19 cellular contexts compared by ENCODE assay signal in the genomic region with DNA sequence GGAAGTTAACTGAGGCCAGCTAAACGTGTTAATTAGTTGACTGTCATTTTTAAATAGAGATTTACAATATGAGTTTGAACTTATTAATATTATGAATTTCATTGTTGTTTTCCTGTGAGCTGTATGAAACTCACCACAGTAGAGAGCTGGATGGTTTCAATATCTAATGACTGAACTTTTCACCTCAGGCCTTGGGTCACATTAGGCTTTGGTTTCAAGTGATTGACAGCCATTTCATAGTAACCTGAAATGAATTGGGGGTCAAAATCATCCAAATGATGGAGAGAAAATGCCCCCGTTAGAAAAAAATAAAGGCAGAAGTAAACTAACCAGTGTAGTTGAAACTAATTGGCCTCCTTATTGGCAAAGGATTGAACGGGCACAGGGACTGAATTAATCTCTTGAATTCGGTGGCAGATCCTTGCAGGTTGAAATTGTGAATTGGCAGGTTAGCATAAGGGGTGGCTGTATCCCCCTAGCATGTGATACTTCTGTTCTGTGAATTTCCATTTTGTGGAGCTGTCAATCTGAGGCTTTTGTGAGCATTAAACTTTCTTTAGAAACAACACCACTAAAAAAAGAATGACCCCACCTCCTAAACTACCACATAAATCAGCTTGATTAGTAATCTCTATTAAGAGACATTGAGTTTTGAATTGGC.
DNase-seq lines count a peak whose midpoint lies in the region; ATAC-seq, FAIRE-seq and TF ChIP-seq lines count a peak whose summit lies in the region.
"Had no signal": no experiment of that assay in that cellular context is flagged by ENCODE, and none has a peak within 500 bp of the region (broad histone marks: within the 10 kb centered on the region; RNA-seq: fewer than 3 reads in every experiment).

No MANE protein-coding gene starts in this region.

- H3K36me3 ChIP-seq in heart left ventricle: no peaks in the 10 kb centered on the region
- H3K36me3 ChIP-seq in gastroesophageal sphincter: no peaks in the 10 kb centered on the region
- H3K36me3 ChIP-seq: colonic mucosa, HAP-1, prostate gland had no signal

- peaks cover 0 to 4% (median 0%) of the 10 kb centered on the region in 12 donors for H3K4me1 ChIP-seq in heart left ventricle
- H3K4me1 ChIP-seq in gastroesophageal sphincter: no peaks in the 10 kb centered on the region
- H3K4me1 ChIP-seq: colonic mucosa, HAP-1, prostate gland had no signal

- H3K4me3 ChIP-seq in heart left ventricle: no peak overlapping the region
- H3K4me3 ChIP-seq in gastroesophageal sphincter: no peak overlapping the region
- H3K4me3 ChIP-seq: colonic mucosa, HAP-1, prostate gland had no signal

- peak; percentile 79 for ATAC-seq in GM18511 (IDR thresholded peaks at IDR 0.05; ENCODE audit: unreplicated experiment)
- ATAC-seq in HG02970 (IDR thresholded peaks at IDR 0.05; ENCODE audit: low FRiP score, unreplicated experiment): peak; percentile 64
- no peak for ATAC-seq in heart left ventricle
- ATAC-seq in gastroesophageal sphincter: no peak
- ATAC-seq: activated CD4-positive, alpha-beta T cell treated with anti-CD3 and anti-CD28 coated beads for 36 hours; activated T-cell treated with anti-CD3 and anti-CD28 coated beads, Interleukin-2, amount 50 U/mL, for 4 hours had no signal

- no peak for FAIRE-seq in urothelium cell line (lab: Jason Lieb, UNC)

- DNase-seq in GM20000 (ENCODE audit: low spot score) (peak; percentile 2), urothelium cell line (ENCODE audit: low spot score) (no peak), heart left ventricle (no peak)
- DNase-seq in stimulated activated CD4-positive, alpha-beta T cell treated with anti-CD3 and anti-CD28 coated beads, Interleukin-4, amount 100 ng/mL, for 4 hours: no peak
- DNase-seq: ACHN; activated CD4-positive, alpha-beta T cell treated with anti-CD3 and anti-CD28 coated beads for 36 hours; activated T-cell treated with anti-CD3 and anti-CD28 coated beads, Interleukin-2, amount 50 U/mL, for 4 hours; colonic mucosa; GDM1; NCI-H146; Right ventricle myocardium superior; stimulated activated CD4-positive, alpha-beta T cell treated with anti-CD3 and anti-CD28 coated beads, Interleukin-15, amount 100 ng/mL, for 24 hours had no signal

- H3K27me3 ChIP-seq in heart left ventricle (peaks cover 0 to 2% (median 0%) of the 10 kb centered on the region in 9 donors), gastroesophageal sphincter (no peaks in the 10 kb centered on the region)
- H3K27me3 ChIP-seq: colonic mucosa had no signal

- TF ChIP-seq CTCF in GM20000 (IDR thresholded peaks at IDR 0.05; ENCODE audit: extremely low read depth, missing control alignments) (no peak), heart left ventricle (IDR thresholded peaks at IDR 0.05) (no peak), gastroesophageal sphincter (IDR thresholded peaks at IDR 0.05) (no peak)

- 77 to 82% (median 81%) methylated on average over 4 of the region's 4 CpGs for WGBS in heart left ventricle, 4 donors
- WGBS in gastroesophageal sphincter (ENCODE audit: low coverage in 1 of 2), 2 donors: 62 to 63% methylated on average over 4 of the region's 4 CpGs

- TF ChIP-seq EP300 in gastroesophageal sphincter (IDR thresholded peaks at IDR 0.05): no peak

- intact Hi-C loops in heart left ventricle (cut with DNase I): no loop called here

- H3K27ac ChIP-seq in angular gyrus (ENCODE audit: low read depth, low read length) (peak overlapping the region; percentile 53), heart left ventricle (no peak overlapping the region), gastroesophageal sphincter (no peak overlapping the region)
- H3K27ac ChIP-seq: colonic mucosa, epithelial cell of prostate, prostate gland had no signal

- TF ChIP-seq POLR2A in heart left ventricle (IDR thresholded peaks at IDR 0.05) (no peak), gastroesophageal sphincter (IDR thresholded peaks at IDR 0.05) (no peak)

- H3K9me3 ChIP-seq in heart left ventricle (no peaks in the 10 kb centered on the region), gastroesophageal sphincter (no peaks in the 10 kb centered on the region)
- H3K9me3 ChIP-seq: colonic mucosa, HAP-1, prostate gland had no signal

Comparison
In these comparisons a context has a peak if more than half of its experiments do, and no peak if none do; other contexts are left out.
1. ATAC-seq: peak in GM18511 (single experiment) and HG02970 (single experiment); none in heart left ventricle (0 of 4) and gastroesophageal sphincter (single experiment).